ENCODE assay signal across 10 cellular contexts in genomic region chr7:5635461-5636445, GRCh38. TPM values are rescaled to one million over a fixed set of nuclear protein-coding genes. Genes with fewer than 3 reads are reported as not detected.
DNase-seq lines count a peak whose midpoint lies in the region; ATAC-seq and TF ChIP-seq lines count a peak whose summit lies in the region.
"Had no signal": no experiment of that assay in that cellular context is flagged by ENCODE, and none has a peak within 500 bp of the region (broad histone marks: within the 10 kb centered on the region; RNA-seq: fewer than 3 reads in every experiment).

No MANE protein-coding gene starts in this region.

- DNase-seq in HFFc6 (no peak), hepatocyte (ENCODE audit: low spot score) (no peak), smooth muscle cell (lab: John Stamatoyannopoulos, UW; ENCODE audit: unreplicated experiment) (no peak), foreskin keratinocyte (no peak), OCI-M1 (lab: John Stamatoyannopoulos, UW) (no peak)
- DNase-seq in activated naive CD8-positive, alpha-beta T cell treated with anti-CD3 and anti-CD28 coated beads, Interleukin-2, amount 10 ng/mL, durations not matched to agents 7 days and 5 days = no peak
- no peak for DNase-seq in activated naive CD4-positive, alpha-beta T cell treated with anti-CD3 and anti-CD28 coated beads, Interleukin-2, amount 50 U/mL, for 16 hours
- DNase-seq: activated T-cell treated with anti-CD3 and anti-CD28 coated beads, Interleukin-2, amount 50 U/mL, for 24 hours had no signal

- TF ChIP-seq CTCF in HFFc6 (IDR thresholded peaks at IDR 0.05) (no peak), hepatocyte (IDR thresholded peaks at IDR 0.05; ENCODE audit: poor library complexity) (no peak), smooth muscle cell (IDR thresholded peaks at IDR 0.05; ENCODE audit: borderline replicate concordance, insufficient read depth, poor library complexity, severe bottlenecking) (no peak), foreskin keratinocyte (conservative IDR thresholded peaks at IDR 0.05) (no peak)

- peak overlapping the region; percentile 51 for H3K27ac ChIP-seq in hepatocyte
- peak overlapping the region; percentile 85 for H3K27ac ChIP-seq in smooth muscle cell (ENCODE audit: low read depth)
- H3K27ac ChIP-seq in foreskin keratinocyte = no peak overlapping the region
- H3K27ac ChIP-seq: neutrophil had no signal

- peak overlapping the region; percentile 90 for H3K27ac Mint-ChIP-seq in HFFc6
- H3K27ac Mint-ChIP-seq in activated naive CD8-positive, alpha-beta T cell treated with anti-CD3 and anti-CD28 coated beads, Interleukin-2, amount 10 ng/mL, durations not matched to agents 7 days and 5 days = peak overlapping the region; percentile 10

- H3K4me3 ChIP-seq in hepatocyte (no peak overlapping the region), smooth muscle cell (no peak overlapping the region)

- H3K9ac ChIP-seq in smooth muscle cell (ENCODE audit: low read depth) = peak overlapping the region; percentile 48

- POLR2A ChIA-PET in activated naive CD8-positive, alpha-beta T cell treated with anti-CD3 and anti-CD28 coated beads, Interleukin-2, amount 10 ng/mL, durations not matched to agents 7 days and 5 days (lab: Charles Lee) = no interaction called here

- H2AFZ ChIP-seq in hepatocyte = no peak overlapping the region
- H2AFZ ChIP-seq in smooth muscle cell (ENCODE audit: low read depth) = no peak overlapping the region

- no peaks in the 10 kb centered on the region for H3K9me3 Mint-ChIP-seq in HFFc6
- no peaks in the 10 kb centered on the region for H3K9me3 Mint-ChIP-seq in activated naive CD8-positive, alpha-beta T cell treated with anti-CD3 and anti-CD28 coated beads, Interleukin-2, amount 10 ng/mL, durations not matched to agents 7 days and 5 days
- H3K9me3 Mint-ChIP-seq: activated T-cell treated with anti-CD3 and anti-CD28 coated beads, Interleukin-2, amount 50 U/mL, for 24 hours had no signal

- no peaks in the 10 kb centered on the region for H3K9me3 ChIP-seq in hepatocyte (ENCODE audit: low read depth)
- no peaks in the 10 kb centered on the region for H3K9me3 ChIP-seq in smooth muscle cell (replicated peaks; ENCODE audit: low read depth)
- H3K9me3 ChIP-seq: neutrophil had no signal

- H3K36me3 ChIP-seq in hepatocyte (replicated peaks; ENCODE audit: insufficient read depth, low read depth) (no peaks in the 10 kb centered on the region), smooth muscle cell (ENCODE audit: low read depth) (peaks cover 2% of the 10 kb centered on the region)

- H4K20me1 ChIP-seq in hepatocyte (ENCODE audit: insufficient read depth, poor library complexity, severe bottlenecking) = no peaks in the 10 kb centered on the region
- H4K20me1 ChIP-seq in smooth muscle cell (ENCODE audit: low read depth) = peaks cover 26% of the 10 kb centered on the region

- peaks cover 32% of the 10 kb centered on the region for H3K4me1 ChIP-seq in hepatocyte (ENCODE audit: insufficient read depth)
- peaks cover 49% of the 10 kb centered on the region for H3K4me1 ChIP-seq in smooth muscle cell (ENCODE audit: low read depth)
- H3K4me1 ChIP-seq in foreskin keratinocyte = peaks cover 5% of the 10 kb centered on the region

- H3K4me1 Mint-ChIP-seq in HFFc6 (ENCODE audit: low read depth) = peaks cover 84% of the 10 kb centered on the region
- peaks cover 13% of the 10 kb centered on the region for H3K4me1 Mint-ChIP-seq in activated naive CD8-positive, alpha-beta T cell treated with anti-CD3 and anti-CD28 coated beads, Interleukin-2, amount 10 ng/mL, durations not matched to agents 7 days and 5 days

- H3K27me3 ChIP-seq in hepatocyte (no peaks in the 10 kb centered on the region), smooth muscle cell (ENCODE audit: low read depth) (no peaks in the 10 kb centered on the region), foreskin keratinocyte (no peaks in the 10 kb centered on the region)
- H3K27me3 ChIP-seq: neutrophil had no signal

- no peak for ATAC-seq in activated naive CD8-positive, alpha-beta T cell treated with anti-CD3 and anti-CD28 coated beads, Interleukin-2, amount 10 ng/mL, durations not matched to agents 7 days and 5 days (ENCODE audit: low read depth)
- no peak for ATAC-seq in foreskin keratinocyte
- ATAC-seq in GM21717 (IDR thresholded peaks at IDR 0.05; ENCODE audit: unreplicated experiment) = no peak

- peaks cover 7% of the 10 kb centered on the region for H3K27me3 Mint-ChIP-seq in HFFc6 (ENCODE audit: insufficient read depth)
- H3K27me3 Mint-ChIP-seq in activated naive CD8-positive, alpha-beta T cell treated with anti-CD3 and anti-CD28 coated beads, Interleukin-2, amount 10 ng/mL, durations not matched to agents 7 days and 5 days = no peaks in the 10 kb centered on the region
- H3K27me3 Mint-ChIP-seq: activated T-cell treated with anti-CD3 and anti-CD28 coated beads, Interleukin-2, amount 50 U/mL, for 24 hours had no signal

- peaks cover 26% of the 10 kb centered on the region for H3K36me3 Mint-ChIP-seq in HFFc6 (ENCODE audit: low read depth)
- H3K36me3 Mint-ChIP-seq in activated naive CD8-positive, alpha-beta T cell treated with anti-CD3 and anti-CD28 coated beads, Interleukin-2, amount 10 ng/mL, durations not matched to agents 7 days and 5 days = peaks cover 17% of the 10 kb centered on the region

- H3K4me2 ChIP-seq in hepatocyte (peak overlapping the region; percentile 29), smooth muscle cell (peak overlapping the region; percentile 76)

- peak overlapping the region; percentile 78 for H3K4me3 Mint-ChIP-seq in HFFc6
- H3K4me3 Mint-ChIP-seq in activated naive CD8-positive, alpha-beta T cell treated with anti-CD3 and anti-CD28 coated beads, Interleukin-2, amount 10 ng/mL, durations not matched to agents 7 days and 5 days = no peak overlapping the region
- H3K4me3 Mint-ChIP-seq: activated T-cell treated with anti-CD3 and anti-CD28 coated beads, Interleukin-2, amount 50 U/mL, for 24 hours had no signal

- H3F3A ChIP-seq in smooth muscle cell (ENCODE audit: low read depth) = peaks cover 38% of the 10 kb centered on the region

- 56% methylated on average over 12 of the region's 12 CpGs for WGBS in hepatocyte (ENCODE audit: low lambda C conversion rate, missing lambda C conversion rate)
- WGBS in smooth muscle cell (ENCODE audit: low lambda C conversion rate) = 48% methylated on average over 12 of the region's 12 CpGs

- H3K79me2 ChIP-seq in hepatocyte (no peaks in the 10 kb centered on the region), smooth muscle cell (ENCODE audit: low read depth) (no peaks in the 10 kb centered on the region)

- no peaks in the 10 kb centered on the region for H3K9me2 ChIP-seq in hepatocyte (replicated peaks; ENCODE audit: insufficient read depth)

RNA-seq across cellular contexts. Expression of gene FSCN1, which starts 43.1 kb away (rescaled TPM):
- total RNA-seq in HFFc6 (2021; fragmentation: NEBNext Ultra II Directional; extraction: Animal tissue kit (Norgen Biotek cat#: 25700)) = 100 to 1,000 TPM; 260 to 327 (median 310) TPM
- 10 to 100 TPM; 15.2 to 19.3 TPM for total RNA-seq in activated naive CD8-positive, alpha-beta T cell treated with anti-CD3 and anti-CD28 coated beads, Interleukin-2, amount 10 ng/mL, durations not matched to agents 7 days and 5 days
- total RNA-seq in hepatocyte = 82.9 and 117 TPM in 2 replicates
- 120 and 132 TPM in 2 replicates for polyA plus RNA-seq in hepatocyte
- 307 and 324 TPM in 2 replicates for total RNA-seq in smooth muscle cell
- polyA plus RNA-seq in smooth muscle cell = 312 and 336 TPM in 2 replicates
- 526 and 561 TPM in 2 replicates for total RNA-seq in foreskin keratinocyte
- 520 and 572 TPM in 2 replicates for polyA plus RNA-seq in foreskin keratinocyte
